Comparison of ENCODE assay signal across 9 cellular contexts in the genomic region with DNA sequence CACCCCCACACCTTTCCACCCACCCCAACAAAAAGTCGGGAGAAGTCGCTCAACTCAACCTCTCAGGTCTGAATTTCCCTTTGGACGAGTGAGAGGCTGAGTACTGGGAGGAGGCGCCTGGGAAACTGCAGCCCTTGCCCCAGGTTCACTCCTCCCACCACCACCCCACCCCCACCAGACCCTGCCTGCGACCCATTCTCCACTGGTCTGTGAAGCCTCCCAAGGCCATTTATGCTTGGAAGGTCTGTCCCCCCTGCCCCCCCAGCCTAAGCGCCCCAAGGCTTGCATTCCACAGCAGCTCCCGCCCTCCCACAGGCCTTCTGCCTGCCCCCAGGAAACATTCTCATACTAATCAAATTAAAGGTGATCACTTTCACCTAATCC. TPM values are rescaled to one million over a fixed set of nuclear protein-coding genes. Genes with fewer than 3 reads are reported as not detected.
DNase-seq lines count a peak whose midpoint lies in the region; ATAC-seq and TF ChIP-seq lines count a peak whose summit lies in the region.
"Had no signal": no experiment of that assay in that cellular context is flagged by ENCODE, and none has a peak within 500 bp of the region (broad histone marks: within the 10 kb centered on the region; RNA-seq: fewer than 3 reads in every experiment).

No MANE protein-coding gene starts in this region.

- H2AK5ac ChIP-seq in mesenchymal stem cell (ENCODE audit: low read length, severe bottlenecking): no peak overlapping the region

- intact Hi-C loops in activated CD8-positive, alpha-beta T cell treated with anti-CD3 and anti-CD28 coated beads for 36 hours (cut with micrococcal nuclease): loop anchor here (2.0 to 5.0 kb wide), 3 partner anchors 38 to 109 kb away; a partner anchor contains a TSS

- H3K27me3 Mint-ChIP-seq in activated CD8-positive, alpha-beta T cell treated with anti-CD3 and anti-CD28 coated beads for 36 hours: no peaks in the 10 kb centered on the region

- peak overlapping the region; percentile 91 for H3K27ac Mint-ChIP-seq in activated CD8-positive, alpha-beta T cell treated with anti-CD3 and anti-CD28 coated beads for 36 hours

- H3K18ac ChIP-seq in mesenchymal stem cell (ENCODE audit: low read depth in 1 of 2, low read length in 2 of 2): no peak overlapping the region

- H2BK12ac ChIP-seq in mesenchymal stem cell (ENCODE audit: low read length in 2 of 2): no peak overlapping the region

- no peak overlapping the region for H3K4ac ChIP-seq in mesenchymal stem cell (ENCODE audit: low read depth in 1 of 2, low read length in 2 of 2)

- peaks cover 9% of the 10 kb centered on the region for H3K79me1 ChIP-seq in mesenchymal stem cell (replicated peaks; ENCODE audit: low read length, poor library complexity, severe bottlenecking)

- H4K91ac ChIP-seq in mesenchymal stem cell (ENCODE audit: low read length): no peak overlapping the region

- peaks cover 20% of the 10 kb centered on the region for H3K79me2 ChIP-seq in ACC112 (ENCODE audit: control insufficient read depth, insufficient read depth, low read length, unreplicated experiment)

- H2AFZ ChIP-seq in ACC112 (ENCODE audit: low read length, unreplicated experiment) (no peak overlapping the region), mesenchymal stem cell (ENCODE audit: low read depth, low read length) (no peak overlapping the region)

- H3K9me3 Mint-ChIP-seq in activated CD8-positive, alpha-beta T cell treated with anti-CD3 and anti-CD28 coated beads for 36 hours: no peaks in the 10 kb centered on the region

- no peaks in the 10 kb centered on the region for H3K9me3 ChIP-seq in mesenchymal stem cell (ENCODE audit: control insufficient read depth, low read length)
- H3K9me3 ChIP-seq: heart right ventricle had no signal

- TF ChIP-seq CTCF in activated CD8-positive, alpha-beta T cell treated with anti-CD3 and anti-CD28 coated beads for 36 hours (IDR thresholded peaks at IDR 0.05): no peak
- TF ChIP-seq CTCF in coronary artery (IDR thresholded peaks at IDR 0.05): no peak

- H3K4me1 Mint-ChIP-seq in activated CD8-positive, alpha-beta T cell treated with anti-CD3 and anti-CD28 coated beads for 36 hours (ENCODE audit: low read depth): peaks cover 71% of the 10 kb centered on the region

- H3K4me3 Mint-ChIP-seq in activated CD8-positive, alpha-beta T cell treated with anti-CD3 and anti-CD28 coated beads for 36 hours: peak overlapping the region; percentile 48

- no peaks in the 10 kb centered on the region for H3K27me3 ChIP-seq in ACC112 (ENCODE audit: insufficient read depth, low read length)
- H3K27me3 ChIP-seq in mesenchymal stem cell (ENCODE audit: control insufficient read depth in 1 of 2, insufficient read depth in 1 of 2, low read length in 2 of 2): peaks cover 0 to 12% of the 10 kb centered on the region in 2 experiments

- no peak for DNase-seq in activated CD8-positive, alpha-beta T cell treated with anti-CD3 and anti-CD28 coated beads for 36 hours
- DNase-seq in mesenchymal stem cell (no peak), SHP77 (lab: John Stamatoyannopoulos, UW) (no peak), coronary artery (ENCODE audit: low spot score) (no peak), NCI-H2171 (lab: John Stamatoyannopoulos, UW) (no peak)

- WGBS in mesenchymal stem cell: 52% methylated on average over 5 of the region's 7 CpGs

- H3K4me3 ChIP-seq in ACC112 (ENCODE audit: low read depth, low read length) (no peak overlapping the region), GM08714 (ENCODE audit: low read length) (peak overlapping the region; percentile 33; the same call in 1 of the 2 replicates), mesenchymal stem cell (ENCODE audit: insufficient read depth in 1 of 2, low read depth in 1 of 2, low read length in 2 of 2) (no peak overlapping the region), coronary artery (no peak overlapping the region)

- peaks cover 7% of the 10 kb centered on the region for H3K36me3 Mint-ChIP-seq in activated CD8-positive, alpha-beta T cell treated with anti-CD3 and anti-CD28 coated beads for 36 hours (ENCODE audit: low read depth)

- H3K9ac ChIP-seq in mesenchymal stem cell (ENCODE audit: low read length): no peak overlapping the region

- H2BK15ac ChIP-seq in mesenchymal stem cell (ENCODE audit: low read depth, poor library complexity, severe bottlenecking): no peak overlapping the region

- H2BK120ac ChIP-seq in mesenchymal stem cell (ENCODE audit: low read depth, low read length): peak overlapping the region; percentile 34

- H3K36me3 ChIP-seq in ACC112 (ENCODE audit: insufficient read depth, low read length) (no peaks in the 10 kb centered on the region), mesenchymal stem cell (ENCODE audit: control insufficient read depth in 1 of 2, insufficient read depth in 2 of 2, low read depth in 1 of 2, low read length in 2 of 2) (peaks cover 5 to 37% of the 10 kb centered on the region in 2 experiments)

- H3K23ac ChIP-seq in mesenchymal stem cell (ENCODE audit: low read length in 2 of 2): no peak overlapping the region

- H4K8ac ChIP-seq in mesenchymal stem cell (ENCODE audit: low read length): no peak overlapping the region

- CTCF ChIA-PET in activated CD8-positive, alpha-beta T cell treated with anti-CD3 and anti-CD28 coated beads for 36 hours (lab: Charles Lee): interaction anchor here (1.3 to 5.3 kb wide), 2 partner anchors 23 to 110 kb away, joined by 5 to 49 read pairs; no protein-coding TSS in a partner anchor

- H3K4me1 ChIP-seq in ACC112 (ENCODE audit: control insufficient read depth, insufficient read depth, low read length, unreplicated experiment): peaks cover 27% of the 10 kb centered on the region
- peaks cover 38% of the 10 kb centered on the region for H3K4me1 ChIP-seq in mesenchymal stem cell (ENCODE audit: control insufficient read depth, insufficient read depth, low read depth, low read length)

- no peak overlapping the region for H3K14ac ChIP-seq in mesenchymal stem cell (ENCODE audit: low read length in 2 of 2)

- H2BK5ac ChIP-seq in mesenchymal stem cell (ENCODE audit: low read depth, low read length, poor library complexity, severe bottlenecking): no peak overlapping the region

- H3K4me2 ChIP-seq in mesenchymal stem cell (ENCODE audit: low read length, poor library complexity, severe bottlenecking): no peak overlapping the region

- POLR2A ChIA-PET in activated CD8-positive, alpha-beta T cell treated with anti-CD3 and anti-CD28 coated beads for 36 hours (lab: Charles Lee): interaction anchor here (1.3 to 4.0 kb wide), 2 partner anchors 28 to 38 kb away, joined by 3 to 26 read pairs; no protein-coding TSS in a partner anchor

- ATAC-seq in activated CD8-positive, alpha-beta T cell treated with anti-CD3 and anti-CD28 coated beads for 36 hours: no peak
- no peak for ATAC-seq in GM21360 (IDR thresholded peaks at IDR 0.05; ENCODE audit: unreplicated experiment)

- H3K27ac ChIP-seq in ACC112 (ENCODE audit: low read depth, low read length) (peak overlapping the region; percentile 63; the same call in 1 of the 2 replicates), mesenchymal stem cell (ENCODE audit: low read length, poor library complexity, severe bottlenecking) (no peak overlapping the region), coronary artery (peak overlapping the region in 1 of 2 donors; percentile 73)

RNA-seq across cellular contexts. Expression of a gene that starts 27.2 kb away (rescaled TPM):
- total RNA-seq in activated CD8-positive, alpha-beta T cell treated with anti-CD3 and anti-CD28 coated beads for 36 hours: 10 to 100 TPM; 17.5 TPM
- polyA plus RNA-seq in mesenchymal stem cell (2013, experiment 1 of 2): 21.0 TPM
- 20.8 TPM for polyA plus RNA-seq in mesenchymal stem cell (2013, experiment 2 of 2)
